1 cellular context compared by ENCODE assay signal in the genomic region with DNA sequence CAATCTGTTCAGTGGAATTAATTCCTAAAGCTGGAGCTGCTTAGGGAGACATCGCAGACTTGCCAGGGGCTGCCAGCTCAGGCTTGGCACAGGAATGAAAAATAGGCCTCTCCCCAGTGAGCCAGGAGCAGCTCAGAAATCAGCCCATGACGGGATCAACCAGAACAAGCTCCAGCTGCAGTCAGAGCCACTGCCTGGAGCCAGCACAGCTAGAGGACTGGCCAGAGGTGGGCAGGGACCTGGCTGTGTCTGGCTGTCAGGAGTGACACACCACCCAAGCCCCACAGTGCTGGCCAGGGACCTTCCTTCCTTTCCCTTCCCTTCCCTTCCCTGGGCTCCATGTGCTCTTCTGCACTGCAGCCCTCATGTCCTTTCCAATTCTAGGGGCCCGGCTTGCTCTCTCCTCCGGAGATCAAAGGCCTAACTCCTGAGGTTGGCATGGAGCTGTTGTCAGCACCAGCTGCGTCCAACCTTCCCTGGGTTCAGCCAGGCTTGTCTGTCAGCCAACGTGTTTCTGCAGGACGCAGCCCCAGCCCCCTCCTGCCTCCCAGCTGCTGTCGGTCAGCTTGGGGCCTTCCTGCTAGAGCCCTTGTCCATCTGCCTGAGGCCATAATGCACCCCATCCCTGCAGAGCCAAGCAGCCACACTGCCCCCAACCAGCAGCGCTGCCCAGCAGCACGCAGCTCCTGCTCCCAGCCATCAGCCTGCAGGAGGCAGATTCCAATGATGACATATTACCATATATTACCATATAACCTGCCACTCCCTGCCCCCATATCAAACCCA.
TF ChIP-seq lines count a peak whose summit lies in the region.

No MANE protein-coding gene starts in this region.

TF ChIP-seq in H1, 55 proteins besides CTCF, POLR2A, EP300 and RAD21 (continued from another document):
- TF ChIP-seq SP1 (IDR thresholded peaks at IDR 0.05; ENCODE audit: low read depth, low read length) = no peak
